In genomic region chr5:142211013-142211412, GRCh38 we compare ENCODE assay signal across 29 cellular contexts.
"Had no signal": no experiment of that assay in that cellular context is flagged by ENCODE, and none has a peak within 500 bp of the region (broad histone marks: within the 10 kb centered on the region; RNA-seq: fewer than 3 reads in every experiment).

No MANE protein-coding gene starts in this region.

- H3K4me2 ChIP-seq: neural progenitor cell, smooth muscle cell had no signal

- H2AFZ ChIP-seq: neural progenitor cell had no signal

- H3K27me3 ChIP-seq: neural progenitor cell, pancreas, right lobe of liver, sigmoid colon, suprapubic skin, testis, tibial artery, upper lobe of left lung, vagina had no signal

- H3K4me3 ChIP-seq: neural progenitor cell, pancreas, psoas muscle, right lobe of liver, sigmoid colon, skin epidermis, smooth muscle cell, spleen, suprapubic skin, testis, tibial artery, upper lobe of left lung, vagina had no signal

- H3K4me1 ChIP-seq: neural progenitor cell, pancreas, right lobe of liver, spleen, testis had no signal

- H3K27ac ChIP-seq: neural progenitor cell, neutrophil, pancreas, psoas muscle, right lobe of liver, sigmoid colon, skin epidermis, spleen, suprapubic skin, testis, tibial artery, upper lobe of left lung, vagina had no signal

- H3K9ac ChIP-seq: neural progenitor cell had no signal

- H3K36me3 ChIP-seq: neural progenitor cell, neutrophil, pancreas, right lobe of liver, sigmoid colon, spleen, suprapubic skin, tibial artery, upper lobe of left lung, vagina had no signal

- DNase-seq: naive thymus-derived CD4-positive, alpha-beta T cell; natural killer cell; nucleus accumbens; pancreas; psoas muscle; right cardiac atrium; right lobe of liver; sigmoid colon; spleen; stimulated activated CD4-positive, alpha-beta T cell treated with anti-CD3 and anti-CD28 coated beads, Interleukin-12 subunit alpha, Interleukin-12 subunit beta, amount 100 ng/mL, for 4 hours; stimulated activated CD4-positive, alpha-beta T cell treated with anti-CD3 and anti-CD28 coated beads, Interleukin-1b, Interleukin-23, amount 100 ng/mL, for 48 hours; stimulated activated CD4-positive, alpha-beta T cell treated with anti-CD3 and anti-CD28 coated beads, Interleukin-4, amount 100 ng/mL, for 1 hour; stimulated activated CD4-positive, alpha-beta T cell treated with anti-CD3 and anti-CD28 coated beads, Interleukin-4, amount 100 ng/mL, for 4 hours; stimulated activated CD8-positive, alpha-beta memory T cell treated with anti-CD3 and anti-CD28 coated beads, Interleukin-4, amount 100 ng/mL, for 48 hours; stimulated activated naive CD4-positive, alpha-beta T cell; stimulated activated naive CD8-positive, alpha-beta T cell treated with anti-CD3 and anti-CD28 coated beads, Interleukin-15, amount 100 ng/mL, for 72 hours; stimulated activated naive CD8-positive, alpha-beta T cell treated with anti-CD3 and anti-CD28 coated beads, Interleukin-15, Interleukin-2, amounts not matched to agents 100 U/mL and 50 U/mL, for 24 hours; substantia nigra; testis; tibial artery; trophoblast cell; upper lobe of left lung had no signal

- H3K9me3 ChIP-seq: neutrophil, pancreas, psoas muscle, right lobe of liver, sigmoid colon, spleen, suprapubic skin, testis, tibial artery, upper lobe of left lung, vagina had no signal

- ATAC-seq: naive thymus-derived CD4-positive, alpha-beta T cell; pancreas; psoas muscle; right cardiac atrium; stimulated activated naive CD8-positive, alpha-beta T cell treated with anti-CD3 and anti-CD28 coated beads, Interleukin-15, amount 100 ng/mL, for 72 hours; stimulated activated naive CD8-positive, alpha-beta T cell treated with anti-CD3 and anti-CD28 coated beads, Interleukin-15, Interleukin-2, amounts not matched to agents 100 U/mL and 50 U/mL, for 24 hours had no signal

- FAIRE-seq: pancreas, urothelium cell line had no signal
